In genomic region chr5:119435436-119436132, GRCh38 we compare ENCODE assay signal across 8 cellular contexts. TPM values are rescaled to one million over a fixed set of nuclear protein-coding genes. Genes with fewer than 3 reads are reported as not detected.
DNase-seq lines count a peak whose midpoint lies in the region; ATAC-seq and TF ChIP-seq lines count a peak whose summit lies in the region.

No MANE protein-coding gene starts in this region.

- peak; percentile 82 for ATAC-seq in GM19023 (IDR thresholded peaks at IDR 0.05; ENCODE audit: unreplicated experiment)
- peak; percentile 72 for ATAC-seq in HG03135 (IDR thresholded peaks at IDR 0.05; ENCODE audit: unreplicated experiment)

- H3K9me3 ChIP-seq in SK-N-SH (no peaks in the 10 kb centered on the region), right atrium auricular region (no peaks in the 10 kb centered on the region)

- 32% methylated on average over 7 of the region's 8 CpGs for WGBS in SK-N-SH (ENCODE audit: low lambda C conversion rate)

- no peak overlapping the region for H2AFZ ChIP-seq in SK-N-SH (ENCODE audit: low read depth)

- H3K4me1 ChIP-seq in SK-N-SH (ENCODE audit: control insufficient read depth in 1 of 2, insufficient read depth in 2 of 2, low read depth in 1 of 2, low read length in 1 of 2) (no peaks in the 10 kb centered on the region), right atrium auricular region (no peaks in the 10 kb centered on the region)

- H3K9me2 ChIP-seq in SK-N-SH: no peaks in the 10 kb centered on the region

- no peak overlapping the region for H3K4me3 Mint-ChIP-seq in activated naive CD4-positive, alpha-beta T cell treated with anti-CD3 and anti-CD28 coated beads, Interleukin-2, amount 10 ng/mL, durations not matched to agents 7 days and 5 days

- no peaks in the 10 kb centered on the region for H4K20me1 ChIP-seq in SK-N-SH (ENCODE audit: insufficient read depth)

- peaks cover 33% of the 10 kb centered on the region for H3K27me3 Mint-ChIP-seq in activated naive CD4-positive, alpha-beta T cell treated with anti-CD3 and anti-CD28 coated beads, Interleukin-2, amount 10 ng/mL, durations not matched to agents 7 days and 5 days

- no peak overlapping the region for H3K27ac Mint-ChIP-seq in activated naive CD4-positive, alpha-beta T cell treated with anti-CD3 and anti-CD28 coated beads, Interleukin-2, amount 10 ng/mL, durations not matched to agents 7 days and 5 days

- no peak for TF ChIP-seq EP300 in SK-N-SH (IDR thresholded peaks at IDR 0.05; ENCODE audit: borderline replicate concordance in 1 of 2, low read depth in 1 of 2, low read length in 1 of 2)

- H3K36me3 Mint-ChIP-seq in activated naive CD4-positive, alpha-beta T cell treated with anti-CD3 and anti-CD28 coated beads, Interleukin-2, amount 10 ng/mL, durations not matched to agents 7 days and 5 days: no peaks in the 10 kb centered on the region

- POLR2A ChIA-PET in SK-N-SH (lab: Yijun Ruan, JAX): no interaction called here

- TF ChIP-seq CTCF in AG09309 (IDR thresholded peaks at IDR 0.05; ENCODE audit: control insufficient read depth, insufficient read depth, low read depth, low read length, missing control alignments) (peak; percentile 77), SK-N-SH (IDR thresholded peaks at IDR 0.05) (peak; percentile 59), right atrium auricular region (IDR thresholded peaks at IDR 0.05) (peak in 1 of 2 donors; percentile 51)

- H3K9ac ChIP-seq in SK-N-SH: no peak overlapping the region

- peaks cover 10% of the 10 kb centered on the region for H3K9me3 Mint-ChIP-seq in activated naive CD4-positive, alpha-beta T cell treated with anti-CD3 and anti-CD28 coated beads, Interleukin-2, amount 10 ng/mL, durations not matched to agents 7 days and 5 days

- peaks cover 25% of the 10 kb centered on the region for H3K4me1 Mint-ChIP-seq in activated naive CD4-positive, alpha-beta T cell treated with anti-CD3 and anti-CD28 coated beads, Interleukin-2, amount 10 ng/mL, durations not matched to agents 7 days and 5 days

- peak; percentile 46 for TF ChIP-seq RAD21 in SK-N-SH (IDR thresholded peaks at IDR 0.05; ENCODE audit: low read length)

- H3K4me2 ChIP-seq in SK-N-SH: no peak overlapping the region

- H3K27ac ChIP-seq in SK-N-SH (ENCODE audit: low read depth in 2 of 2, low read length in 1 of 2): no peak overlapping the region
- no peak overlapping the region for H3K27ac ChIP-seq in right atrium auricular region

- no peak overlapping the region for H3K4me3 ChIP-seq in AG09309 (ENCODE audit: control insufficient read depth, low read depth, low read length)
- H3K4me3 ChIP-seq in SK-N-SH (ENCODE audit: low read depth in 2 of 2, low read length in 1 of 2): no peak overlapping the region
- H3K4me3 ChIP-seq in right atrium auricular region: no peak overlapping the region

- DNase-seq in AG09309 (ENCODE audit: low read depth) (no peak), SK-N-SH (no peak), right atrium auricular region (ENCODE audit: low spot score) (peak; percentile 61), inferior parietal cortex (ENCODE audit: extremely low spot score) (no peak)
- DNase-seq in activated naive CD4-positive, alpha-beta T cell treated with anti-CD3 and anti-CD28 coated beads, Interleukin-2, amount 10 ng/mL, durations not matched to agents 7 days and 5 days: peak; percentile 80
- peak; percentile 38 to 59 (median 52) for DNase-seq in stimulated activated CD4-positive, alpha-beta T cell treated with anti-CD3 and anti-CD28 coated beads, Interleukin-1b, Interleukin-23, amount 100 ng/mL, for 24 hours (ENCODE audit: low read depth in 4 of 4, low spot score in 1 of 4)

- H3K79me2 ChIP-seq in SK-N-SH (ENCODE audit: insufficient read depth): no peaks in the 10 kb centered on the region

- no peaks in the 10 kb centered on the region for H3F3A ChIP-seq in SK-N-SH (replicated peaks; ENCODE audit: insufficient read depth)

- H3K36me3 ChIP-seq in SK-N-SH (replicated peaks in 1 of 2; ENCODE audit: control insufficient read depth in 1 of 2, insufficient read depth in 2 of 2, low read length in 1 of 2) (no peaks in the 10 kb centered on the region), right atrium auricular region (no peaks in the 10 kb centered on the region)

- H3K27me3 ChIP-seq in SK-N-SH (ENCODE audit: insufficient read depth): no peaks in the 10 kb centered on the region
- no peaks in the 10 kb centered on the region for H3K27me3 ChIP-seq in right atrium auricular region

- CTCF ChIA-PET in SK-N-SH (lab: Yijun Ruan, JAX): interaction anchor here (0.7 to 3.4 kb wide), 5 partner anchors 14 to 448 kb away, joined by 3 to 12 read pairs (median 4); partner anchors contain the start of gene DTWD2
- CTCF ChIA-PET in activated naive CD4-positive, alpha-beta T cell treated with anti-CD3 and anti-CD28 coated beads, Interleukin-2, amount 10 ng/mL, durations not matched to agents 7 days and 5 days (lab: Charles Lee): interaction anchor here (0.6 to 2.0 kb wide), 16 partner anchors 15 to 453 kb away, joined by 3 to 28 read pairs (median 4); partner anchors contain the start of genes DMXL1 and DTWD2

TF ChIP-seq in SK-N-SH, 30 proteins besides CTCF, POLR2A, EP300 and RAD21:
- no peak for TF ChIP-seq TEAD4 (IDR thresholded peaks at IDR 0.05; ENCODE audit: borderline replicate concordance, insufficient read depth)
- TF ChIP-seq SMC3 (IDR thresholded peaks at IDR 0.05; ENCODE audit: low read depth, low read length): peak; percentile 28; the same call in 1 of the 2 replicates
- TF ChIP-seq CHD2 (IDR thresholded peaks at IDR 0.05; ENCODE audit: low read length, partially characterized antibody): no peak

RNA-seq across cellular contexts. Expression of gene HSD17B4, which starts 16.7 kb away (rescaled TPM):
- polyA plus RNA-seq in SK-N-SH (2012; rRNA removed): 119 and 166 TPM in 2 replicates
- 124 and 142 TPM in 2 replicates for polyA plus RNA-seq in SK-N-SH (2012; cell fraction: cytosol; rRNA removed)
- polyA plus RNA-seq in SK-N-SH (2012; cell fraction: nucleus; rRNA removed): 51.0 and 111 TPM in 2 replicates
- total RNA-seq in right atrium auricular region: 100 to 1,000 TPM; 122 to 170 TPM

Comparison
In these comparisons a context has a peak if more than half of its experiments do, and no peak if none do; other contexts are left out.
1. DNase-seq: peak in activated naive CD4-positive, alpha-beta T cell treated with anti-CD3 and anti-CD28 coated beads, Interleukin-2, amount 10 ng/mL, durations not matched to agents 7 days and 5 days (single experiment), right atrium auricular region (single experiment) and stimulated activated CD4-positive, alpha-beta T cell treated with anti-CD3 and anti-CD28 coated beads, Interleukin-1b, Interleukin-23, amount 100 ng/mL, for 24 hours (4 of 4); none in AG09309 (single experiment), SK-N-SH (single experiment) and inferior parietal cortex (single experiment).